ENCODE assay signal across 34 cellular contexts in the genomic region with DNA sequence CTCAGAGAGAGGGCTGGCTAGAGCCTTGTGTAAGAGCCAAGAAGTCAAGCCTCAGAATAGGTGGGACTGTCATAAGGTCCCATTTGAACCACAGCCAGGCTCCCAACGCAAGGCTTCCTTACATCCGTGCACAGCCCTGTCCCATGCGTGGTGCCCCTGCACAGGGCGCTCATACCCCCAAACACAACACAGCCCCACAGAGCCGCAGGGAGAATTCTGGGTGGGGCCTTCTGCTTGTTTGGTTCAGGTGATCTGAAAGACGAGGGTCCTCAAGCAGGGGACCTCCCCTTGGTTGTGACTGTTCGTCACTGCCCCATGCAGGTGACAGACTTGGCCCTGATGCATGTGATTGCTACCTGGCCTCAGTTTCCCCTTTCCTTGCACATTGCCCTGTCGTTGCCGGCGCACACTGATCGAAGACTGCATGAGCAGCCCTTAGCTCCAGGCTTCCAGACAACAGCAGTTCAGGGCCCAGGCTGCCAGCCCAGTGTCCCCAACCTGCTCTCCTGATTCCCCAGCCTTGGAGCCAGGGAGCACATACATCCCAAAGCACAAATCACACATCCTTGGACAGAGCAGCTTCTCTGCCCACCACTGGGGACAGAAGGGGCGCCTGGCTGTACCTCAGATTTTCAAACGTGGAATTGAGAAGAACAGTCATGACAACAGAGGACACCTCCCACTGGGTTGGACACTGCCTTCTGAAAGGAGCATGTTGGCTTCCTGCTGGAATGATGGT. TPM values are rescaled to one million over a fixed set of nuclear protein-coding genes. Genes with fewer than 3 reads are reported as not detected.
"Had no signal": no experiment of that assay in that cellular context is flagged by ENCODE, and none has a peak within 500 bp of the region (broad histone marks: within the 10 kb centered on the region; RNA-seq: fewer than 3 reads in every experiment).

No MANE protein-coding gene starts in this region.

- H3K27ac ChIP-seq: adrenal gland, cardiac muscle cell, VCaP had no signal

- H3K9me3 ChIP-seq: adrenal gland had no signal

- H3K4me3 ChIP-seq: adrenal gland, cardiac muscle cell had no signal

- FAIRE-seq: TTC549 had no signal

- DNase-seq: activated B cell treated with CpG ODN at 0.5 μM for 24 hours; activated CD4-positive, alpha-beta memory T cell treated with anti-CD3 and anti-CD28 coated beads for 36 hours; activated CD4-positive, alpha-beta T cell treated with anti-CD3 and anti-CD28 coated beads for 4 hours; activated CD4-positive, alpha-beta T cell treated with anti-CD3 and anti-CD28 coated beads, Interleukin-2, amount 10 ng/mL, durations not matched to agents 24 days and 14 days; activated CD4-positive, alpha-beta T cell treated with anti-CD3 and anti-CD28 coated beads, Interleukin-2, amount 50 U/mL, for 1 hour; activated CD4-positive, alpha-beta T cell treated with anti-CD3 and anti-CD28 coated beads, Interleukin-2, amount 50 U/mL, for 4 hours; activated CD4-positive, CD25-positive, alpha-beta regulatory T cell treated with anti-CD3 and anti-CD28 coated beads, Interleukin-2, amount 50 U/mL, for 72 hours; activated CD8-positive, alpha-beta memory T cell treated with anti-CD3 and anti-CD28 coated beads, Interleukin-2, amount 50 U/mL, for 4 hours; activated CD8-positive, alpha-beta T cell treated with anti-CD3 and anti-CD28 coated beads for 36 hours; activated effector memory CD4-positive, alpha-beta T cell treated with anti-CD3 and anti-CD28 coated beads, Interleukin-2, amount 50 U/mL, for 16 hours; activated gamma-delta T cell treated with Interleukin-2 at 50 U/mL for 16 hours; activated naive CD4-positive, alpha-beta T cell; activated naive CD4-positive, alpha-beta T cell treated with anti-CD3 and anti-CD28 coated beads for 36 hours; activated naive CD4-positive, alpha-beta T cell treated with anti-CD3 and anti-CD28 coated beads, Interleukin-2, amount 50 U/mL, for 16 hours; activated naive CD8-positive, alpha-beta T cell treated with anti-CD3 and anti-CD28 coated beads for 36 hours; activated T-cell treated with anti-CD3 and anti-CD28 coated beads for 4 hours; activated T-cell treated with anti-CD3 and anti-CD28 coated beads, Interleukin-2, amount 50 U/mL, for 1 hour; activated T-cell treated with anti-CD3 and anti-CD28 coated beads, Interleukin-2, amount 50 U/mL, for 4 hours; activated T-cell treated with anti-CD3 and anti-CD28 coated beads, Interleukin-2, amount 50 U/mL, for 72 hours; adrenal gland; amniotic stem cell; aorta; caudate nucleus; T-helper 1 cell; T-helper 2 cell; T-helper 9 cell had no signal

- H3K36me3 ChIP-seq: adrenal gland, cardiac muscle cell had no signal

- H3K27me3 ChIP-seq: adrenal gland, cardiac muscle cell had no signal

- ATAC-seq: activated CD8-positive, alpha-beta T cell treated with anti-CD3 and anti-CD28 coated beads for 36 hours; activated naive CD4-positive, alpha-beta T cell treated with anti-CD3 and anti-CD28 coated beads, Interleukin-2, amount 50 U/mL, for 72 hours; activated T-cell treated with anti-CD3 and anti-CD28 coated beads, Interleukin-2, amount 50 U/mL, for 4 hours; activated T-cell treated with anti-CD3 and anti-CD28 coated beads, Interleukin-2, amount 50 U/mL, for 72 hours; activated T-helper 17 cell treated with anti-CD3 and anti-CD28 coated beads, Interleukin-2, amount 50 U/mL, for 72 hours had no signal

RNA-seq across cellular contexts. Expression of a gene that starts 49.4 kb away (rescaled TPM):
- total RNA-seq: activated B cell treated with CpG ODN at 0.5 μM for 24 hours; activated CD4-positive, alpha-beta T cell treated with anti-CD3 and anti-CD28 coated beads, Interleukin-2, amount 10 ng/mL, durations not matched to agents 24 days and 14 days; activated CD8-positive, alpha-beta memory T cell treated with anti-CD3 and anti-CD28 coated beads for 36 hours; activated CD8-positive, alpha-beta T cell treated with anti-CD3 and anti-CD28 coated beads for 36 hours; activated T-cell treated with anti-CD3 and anti-CD28 coated beads, Interleukin-2, amount 50 U/mL, for 4 hours; activated T-helper 1 cell treated with anti-CD3 and anti-CD28 coated beads, Interleukin-12 subunit alpha, Interleukin-12 subunit beta, Interleukin-2, Interleukin-4 antibody, amounts not matched to agents 30 ng/mL and 10 ng/mL and 1 ng/mL, durations not matched to agents 14 hours and 24 hours and 36 hours; activated T-helper 17 cell treated with anti-CD3 and anti-CD28 coated beads, Interleukin-2, amount 50 U/mL, for 72 hours; bronchial epithelial cell had no signal
- polyA plus RNA-seq: aorta had no signal

RNA-seq across cellular contexts. Expression of a gene that starts 52.9 kb away (rescaled TPM):
- total RNA-seq: activated CD4-positive, alpha-beta T cell treated with anti-CD3 and anti-CD28 coated beads, Interleukin-2, amount 10 ng/mL, durations not matched to agents 24 days and 14 days; activated naive CD4-positive, alpha-beta T cell treated with anti-CD3 and anti-CD28 coated beads for 36 hours had no signal
